14 cellular contexts compared by ENCODE assay signal in the genomic region with DNA sequence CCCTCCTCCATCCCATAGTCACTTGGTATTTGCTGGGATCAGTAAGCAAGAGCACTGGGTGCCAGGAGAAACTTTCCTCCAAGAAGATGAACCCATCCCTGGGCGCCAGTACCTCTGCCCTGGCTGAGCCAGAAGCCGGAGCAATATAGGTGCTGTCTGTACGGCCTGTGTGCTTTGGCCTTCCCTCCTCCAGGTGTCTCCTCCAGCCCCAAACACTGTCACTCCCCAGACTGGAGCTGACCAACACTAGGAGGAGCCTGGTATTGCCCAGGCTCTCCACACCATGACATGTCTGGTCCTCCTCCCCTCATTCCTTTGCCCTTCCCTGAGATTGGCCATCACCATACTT. TPM values are rescaled to one million over a fixed set of nuclear protein-coding genes. Genes with fewer than 3 reads are reported as not detected.
A peak's percentile ranks its signal among the peaks of the same experiment; 100 is the strongest.
DNase-seq lines count a peak whose midpoint lies in the region; FAIRE-seq and TF ChIP-seq lines count a peak whose summit lies in the region.
"Had no signal": no experiment of that assay in that cellular context is flagged by ENCODE, and none has a peak within 500 bp of the region (broad histone marks: within the 10 kb centered on the region; RNA-seq: fewer than 3 reads in every experiment).

No MANE protein-coding gene starts in this region.

- no peaks in the 10 kb centered on the region for H3K79me2 ChIP-seq in parathyroid adenoma

- TF ChIP-seq CTCF in Caco-2 (IDR thresholded peaks at IDR 0.05; ENCODE audit: insufficient read depth in 1 of 2, low read depth in 1 of 2, low read length in 1 of 2, severe bottlenecking in 1 of 2, unreplicated experiment in 1 of 2) (peak in 1 of 2 experiments; percentile 17), parathyroid adenoma (IDR thresholded peaks at IDR 0.05) (no peak), esophagus squamous epithelium (IDR thresholded peaks at IDR 0.05) (no peak)

- H3K27me3 Mint-ChIP-seq in Caco-2 (ENCODE audit: insufficient read depth, unreplicated experiment): no peaks in the 10 kb centered on the region
- H3K27me3 Mint-ChIP-seq in CD8-positive, alpha-beta memory T cell: no peaks in the 10 kb centered on the region

- H3K27ac Mint-ChIP-seq in Caco-2 (ENCODE audit: unreplicated experiment): no peak overlapping the region
- peak overlapping the region in 2 of 8 donors; percentile 11 to 86 for H3K27ac Mint-ChIP-seq in CD8-positive, alpha-beta memory T cell

- peak; percentile 32 to 55 for DNase-seq in Caco-2
- DNase-seq in HTR-8/SVneo (ENCODE audit: insufficient read length, low spot score): no peak
- DNase-seq in CD8-positive, alpha-beta memory T cell: no peak
- no peak for DNase-seq in C1 segment of cervical spinal cord (lab: John Stamatoyannopoulos, UW)
- DNase-seq in RCC 7860 (ENCODE audit: low spot score): no peak
- no peak for DNase-seq in esophagus squamous epithelium (lab: John Stamatoyannopoulos, UW)
- DNase-seq: Calu3, NCI-H1048, NCI-H146, NCI-H2081 treated with DMSO at 0.1 percent for 48 hours, NCI-H2227 treated with DMSO at 0.1 percent for 48 hours had no signal

- peaks cover 14% of the 10 kb centered on the region for H3K36me3 Mint-ChIP-seq in Caco-2 (ENCODE audit: insufficient read depth, unreplicated experiment)
- peaks cover 0 to 8% (median 0%) of the 10 kb centered on the region in 3 donors for H3K36me3 Mint-ChIP-seq in CD8-positive, alpha-beta memory T cell

- H3K9ac ChIP-seq in iPS-15b (ENCODE audit: low read depth, low read length): peak overlapping the region; percentile 32
- H3K9ac ChIP-seq in parathyroid adenoma: no peak overlapping the region

- H3K4me3 ChIP-seq in Caco-2 (ENCODE audit: low read depth, low read length) (no peak overlapping the region), iPS-15b (ENCODE audit: low read depth, low read length) (no peak overlapping the region), parathyroid adenoma (ENCODE audit: low read depth, low read length) (no peak overlapping the region), esophagus squamous epithelium (no peak overlapping the region)
- no peak overlapping the region for H3K4me3 ChIP-seq in CD8-positive, alpha-beta memory T cell (ENCODE audit: low read length)

- H3K27ac ChIP-seq in parathyroid adenoma (no peak overlapping the region), esophagus squamous epithelium (no peak overlapping the region)
- H3K27ac ChIP-seq in CD8-positive, alpha-beta memory T cell (ENCODE audit: low read depth, low read length): no peak overlapping the region

- H3K4me1 ChIP-seq in Caco-2 (no peaks in the 10 kb centered on the region), iPS-15b (ENCODE audit: control insufficient read depth, insufficient read depth, low read length) (peaks cover 7% of the 10 kb centered on the region), parathyroid adenoma (peaks cover 17% of the 10 kb centered on the region), esophagus squamous epithelium (peaks cover 4 to 10% (median 5%) of the 10 kb centered on the region in 3 donors)
- peaks cover 9% of the 10 kb centered on the region for H3K4me1 ChIP-seq in CD8-positive, alpha-beta memory T cell (ENCODE audit: insufficient read depth, low read length)

- no peaks in the 10 kb centered on the region for H3K9me3 ChIP-seq in Caco-2
- H3K9me3 ChIP-seq in iPS-15b (ENCODE audit: control insufficient read depth, insufficient read depth, low read length): no peaks in the 10 kb centered on the region
- no peaks in the 10 kb centered on the region for H3K9me3 ChIP-seq in parathyroid adenoma (ENCODE audit: control insufficient read depth, low read length)
- no peaks in the 10 kb centered on the region for H3K9me3 ChIP-seq in CD8-positive, alpha-beta memory T cell (ENCODE audit: low read length)
- H3K9me3 ChIP-seq in esophagus squamous epithelium: no peaks in the 10 kb centered on the region

- no peak overlapping the region for H3K4me2 ChIP-seq in parathyroid adenoma (ENCODE audit: low read length)

- H3K36me3 ChIP-seq in Caco-2 (ENCODE audit: control insufficient read depth, insufficient read depth, low read length) (no peaks in the 10 kb centered on the region), iPS-15b (ENCODE audit: control insufficient read depth, insufficient read depth, low read length) (peaks cover 7% of the 10 kb centered on the region), parathyroid adenoma (ENCODE audit: control insufficient read depth, insufficient read depth, low read length) (no peaks in the 10 kb centered on the region), esophagus squamous epithelium (no peaks in the 10 kb centered on the region)
- no peaks in the 10 kb centered on the region for H3K36me3 ChIP-seq in CD8-positive, alpha-beta memory T cell (ENCODE audit: insufficient read depth, low read length)

- POLR2A ChIA-PET in Caco-2 (lab: Charles Lee): no interaction called here
- POLR2A ChIA-PET in CD8-positive, alpha-beta memory T cell (lab: Charles Lee): no interaction called here

- no peaks in the 10 kb centered on the region for H3K27me3 ChIP-seq in Caco-2 (replicated peaks; ENCODE audit: control insufficient read depth, insufficient read depth, low read length)
- no peaks in the 10 kb centered on the region for H3K27me3 ChIP-seq in iPS-15b (ENCODE audit: control insufficient read depth, insufficient read depth, low read length)
- no peaks in the 10 kb centered on the region for H3K27me3 ChIP-seq in parathyroid adenoma (ENCODE audit: control insufficient read depth, insufficient read depth, low read length)
- H3K27me3 ChIP-seq in CD8-positive, alpha-beta memory T cell (ENCODE audit: insufficient read depth, low read length, poor library complexity, severe bottlenecking): no peaks in the 10 kb centered on the region
- H3K27me3 ChIP-seq in esophagus squamous epithelium: no peaks in the 10 kb centered on the region

- no TSS peak for BruUV-seq in Caco-2 (replicated peaks; lab: Mats Ljungman, UMichigan)

- H3K4me3 Mint-ChIP-seq in Caco-2 (ENCODE audit: unreplicated experiment): no peak overlapping the region
- H3K4me3 Mint-ChIP-seq in CD8-positive, alpha-beta memory T cell: peak overlapping the region in 1 of 7 donors; percentile 54

- peak; percentile 80 for FAIRE-seq in HTR-8/SVneo (lab: Jason Lieb, UNC)
- FAIRE-seq in RCC 7860 (lab: Jason Lieb, UNC): no peak

- intact Hi-C loops in Caco-2 (cut with micrococcal nuclease; ENCODE audit: unreplicated experiment) (loop anchor here (2.0 kb wide), 1 partner anchor 83 kb away; no protein-coding TSS in a partner anchor), esophagus squamous epithelium (cut with DNase I) (no loop called here)

- H3K4me1 Mint-ChIP-seq in Caco-2 (ENCODE audit: low read depth, unreplicated experiment): peaks cover 7% of the 10 kb centered on the region
- peaks cover 6 to 12% (median 12%) of the 10 kb centered on the region in 3 donors for H3K4me1 Mint-ChIP-seq in CD8-positive, alpha-beta memory T cell

- no peak for TF ChIP-seq POLR2A in esophagus squamous epithelium (IDR thresholded peaks at IDR 0.05)

- 80 to 90% methylated on average over 1 to 3 of the region's 3 CpGs for WGBS in esophagus squamous epithelium, 2 donors

- CTCF ChIA-PET in Caco-2 (lab: Charles Lee): interaction anchor here (1.3 kb wide), 1 partner anchor 84 kb away, joined by 6 read pairs; no protein-coding TSS in a partner anchor
- CTCF ChIA-PET in CD8-positive, alpha-beta memory T cell (lab: Charles Lee): interaction anchor here (1.0 kb wide), 1 partner anchor 10 kb away, joined by 3 read pairs; no protein-coding TSS in a partner anchor

- no peaks in the 10 kb centered on the region for H3K9me3 Mint-ChIP-seq in Caco-2 (ENCODE audit: unreplicated experiment)
- no peaks in the 10 kb centered on the region for H3K9me3 Mint-ChIP-seq in CD8-positive, alpha-beta memory T cell

- H2AFZ ChIP-seq in parathyroid adenoma: peak overlapping the region; percentile 41

RNA-seq across cellular contexts. Expression of gene GSTZ1, which starts 4.9 kb away (rescaled TPM):
- total RNA-seq in Caco-2 (2022) (16.9 and 17.0 TPM in 2 replicates), esophagus squamous epithelium (10 to 100 TPM; 22.0 to 44.4 (median 28.1) TPM)
- 10 to 100 TPM; 16.8 to 20.1 TPM for total RNA-seq in CD8-positive, alpha-beta memory T cell
- 5.4 TPM for polyA plus RNA-seq in CD8-positive, alpha-beta memory T cell

RNA-seq across cellular contexts. Expression of gene POMT2, which starts 5.0 kb away (rescaled TPM):
- total RNA-seq in Caco-2 (2022) (30.4 and 36.9 TPM in 2 replicates), esophagus squamous epithelium (10 to 100 TPM in 1 of 4 donors, 1 to 10 TPM in 3; 7.3 to 16.0 (median 8.4) TPM)
- 10 to 100 TPM; 19.0 to 21.6 TPM for total RNA-seq in CD8-positive, alpha-beta memory T cell
- polyA plus RNA-seq in CD8-positive, alpha-beta memory T cell: 1.7 TPM

RNA-seq across cellular contexts. Expression of gene TMED8, which starts 51.2 kb away (rescaled TPM):
- total RNA-seq in Caco-2 (2022): 13.3 and 14.1 TPM in 2 replicates
- total RNA-seq in CD8-positive, alpha-beta memory T cell: 10 to 100 TPM; 20.9 to 22.2 TPM
- 3.2 TPM for polyA plus RNA-seq in CD8-positive, alpha-beta memory T cell
- 1 to 10 TPM; 4.4 to 9.3 (median 8.0) TPM for total RNA-seq in esophagus squamous epithelium

RNA-seq across cellular contexts. Expression of gene SAMD15, which starts 51.5 kb away (rescaled TPM):
- total RNA-seq in Caco-2 (2022) (0.82 and 1.5 TPM in 2 replicates), esophagus squamous epithelium (under 1 TPM; 0.12 to 0.48 (median 0.40) TPM)
- 1 to 10 TPM in 1 of 2 experiments, under 1 TPM in 1; 0.83 to 1.0 TPM for total RNA-seq in CD8-positive, alpha-beta memory T cell
- 0.08 TPM for polyA plus RNA-seq in CD8-positive, alpha-beta memory T cell

RNA-seq across cellular contexts. Expression of gene NGB, which starts 54.7 kb away (rescaled TPM):
- not detected in 2 replicates for total RNA-seq in Caco-2 (2022)
- total RNA-seq in CD8-positive, alpha-beta memory T cell: not detected
- not detected for polyA plus RNA-seq in CD8-positive, alpha-beta memory T cell
- not detected for total RNA-seq in esophagus squamous epithelium
- total RNA-seq: Calu3, MCF 10A had no signal

Comparison
In these comparisons a context has a peak if more than half of its experiments do, and no peak if none do; other contexts are left out.
1. DNase-seq: peak in Caco-2 (2 of 2); none in HTR-8/SVneo (single experiment), CD8-positive, alpha-beta memory T cell (0 of 5), C1 segment of cervical spinal cord (0 of 14), RCC 7860 (single experiment) and esophagus squamous epithelium (single experiment).